In the genomic region with DNA sequence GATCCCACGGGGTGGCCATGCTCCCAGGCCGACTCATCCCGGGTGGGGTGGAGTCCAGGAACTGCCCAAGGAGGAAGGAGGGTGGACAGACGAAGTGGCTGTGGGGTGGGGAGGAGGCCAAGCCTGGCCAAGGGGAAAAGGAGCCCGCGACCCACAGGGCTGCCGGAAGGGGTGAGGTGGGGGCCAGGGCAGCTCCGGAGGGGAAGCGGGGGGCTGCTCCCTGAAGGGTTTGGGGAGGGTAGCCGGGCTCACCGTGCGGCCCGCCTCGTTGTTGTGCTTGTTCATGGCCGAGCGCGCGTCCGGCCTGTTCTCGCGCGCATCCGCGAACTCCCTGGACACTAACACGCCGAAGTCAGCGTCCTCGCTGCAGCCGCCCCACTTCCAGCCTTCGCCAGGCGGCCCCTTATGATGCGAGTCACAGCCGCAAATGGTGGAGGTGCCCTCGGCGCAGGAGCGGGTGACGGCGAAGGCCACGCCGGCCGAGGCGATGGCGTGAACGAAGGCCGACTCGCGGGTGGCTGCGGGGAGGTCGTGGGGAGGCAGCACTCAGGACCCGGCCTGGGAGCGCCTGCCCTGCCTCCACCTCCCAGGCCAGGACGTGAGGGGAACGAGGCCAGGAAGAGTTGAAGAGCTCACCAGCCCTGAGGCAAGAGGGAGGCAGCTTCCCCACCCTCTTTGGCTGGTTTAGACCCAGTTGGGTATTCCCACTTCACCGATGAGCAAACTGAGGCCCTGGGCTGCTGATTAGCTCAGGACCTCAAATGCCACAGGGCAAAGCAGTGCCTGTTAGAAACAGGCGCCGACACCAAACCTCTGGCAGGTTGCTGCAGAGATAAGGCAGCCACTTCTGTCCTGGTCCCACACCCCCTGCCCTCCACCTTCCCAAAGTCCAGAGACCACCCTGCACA, we compare ENCODE assay signal across 11 cellular contexts. TPM values are rescaled to one million over a fixed set of nuclear protein-coding genes. Genes with fewer than 3 reads are reported as not detected.
A peak's percentile ranks its signal among the peaks of the same experiment; 100 is the strongest.
DNase-seq lines count a peak whose midpoint lies in the region; ATAC-seq, FAIRE-seq and TF ChIP-seq lines count a peak whose summit lies in the region.
"Had no signal": no experiment of that assay in that cellular context is flagged by ENCODE, and none has a peak within 500 bp of the region (broad histone marks: within the 10 kb centered on the region; RNA-seq: fewer than 3 reads in every experiment).

No MANE protein-coding gene starts in this region.

- peaks cover 0 to 32% (median 24%) of the 10 kb centered on the region in 4 donors for H3K4me1 ChIP-seq in tibial artery
- H3K4me1 ChIP-seq in small intestine (ENCODE audit: control insufficient read depth in 2 of 2, insufficient read depth in 1 of 2, low read depth in 1 of 2, low read length in 1 of 2): peaks cover 0 to 3% of the 10 kb centered on the region in 2 donors

- H3K4me3 ChIP-seq in tibial artery (peak overlapping the region; percentile 18 to 35), small intestine (ENCODE audit: low read depth in 1 of 2, low read length in 2 of 2) (no peak overlapping the region)

- H3K9me3 ChIP-seq in tibial artery (no peaks in the 10 kb centered on the region), small intestine (ENCODE audit: control insufficient read depth, low read depth) (no peaks in the 10 kb centered on the region)

- H3K27me3 ChIP-seq in tibial artery: peaks cover 0 to 54% of the 10 kb centered on the region in 2 donors
- H3K27me3 ChIP-seq in small intestine (ENCODE audit: control insufficient read depth in 2 of 2, insufficient read depth in 2 of 2, low read length in 2 of 2): no peaks in the 10 kb centered on the region

- WGBS in small intestine, 3 donors: 47 to 79% (median 54%) methylated on average over 54 to 56 of the region's 56 CpGs

- peak overlapping the region; percentile 41 for H3K4me3 Mint-ChIP-seq in activated naive CD4-positive, alpha-beta T cell treated with anti-CD3 and anti-CD28 coated beads, Interleukin-2, amount 10 ng/mL, durations not matched to agents 7 days and 5 days
- peak overlapping the region; percentile 42 for H3K4me3 Mint-ChIP-seq in activated naive CD8-positive, alpha-beta T cell treated with anti-CD3 and anti-CD28 coated beads, Interleukin-2, amount 50 U/mL, for 24 hours

- H3K27ac Mint-ChIP-seq in activated naive CD4-positive, alpha-beta T cell treated with anti-CD3 and anti-CD28 coated beads, Interleukin-2, amount 10 ng/mL, durations not matched to agents 7 days and 5 days: no peak overlapping the region
- H3K27ac Mint-ChIP-seq in activated naive CD8-positive, alpha-beta T cell treated with anti-CD3 and anti-CD28 coated beads, Interleukin-2, amount 50 U/mL, for 24 hours: no peak overlapping the region

- intact Hi-C loops in tibial artery (cut with DNase I; ENCODE audit: low total_unique reads): no loop called here

- CTCF ChIA-PET in activated naive CD4-positive, alpha-beta T cell treated with anti-CD3 and anti-CD28 coated beads, Interleukin-2, amount 10 ng/mL, durations not matched to agents 7 days and 5 days (lab: Charles Lee): no interaction called here

- no peaks in the 10 kb centered on the region for H3K36me3 ChIP-seq in tibial artery
- no peaks in the 10 kb centered on the region for H3K36me3 ChIP-seq in small intestine (ENCODE audit: control insufficient read depth in 2 of 2, insufficient read depth in 2 of 2, low read length in 2 of 2)

- no peak for DNase-seq in activated naive CD4-positive, alpha-beta T cell treated with anti-CD3 and anti-CD28 coated beads, Interleukin-2, amount 10 ng/mL, durations not matched to agents 7 days and 5 days
- DNase-seq in activated naive CD4-positive, alpha-beta T cell (lab: John Stamatoyannopoulos, UW): no peak
- peak; percentile 22 for DNase-seq in activated naive CD8-positive, alpha-beta T cell treated with anti-CD3 and anti-CD28 coated beads, Interleukin-2, amount 50 U/mL, for 24 hours
- DNase-seq in mesenteric fat pad (ENCODE audit: low spot score) (peak; percentile 85), tibial artery (peak in 1 of 2 donors; percentile 60), small intestine (no peak), AML-193 (lab: John Stamatoyannopoulos, UW) (no peak)
- DNase-seq: NCI-H2171 had no signal

- no peak for FAIRE-seq in small intestine (lab: Jason Lieb, UNC)
- FAIRE-seq: keratinocyte had no signal

- peaks cover 20% of the 10 kb centered on the region for H3K4me1 Mint-ChIP-seq in activated naive CD4-positive, alpha-beta T cell treated with anti-CD3 and anti-CD28 coated beads, Interleukin-2, amount 10 ng/mL, durations not matched to agents 7 days and 5 days
- H3K4me1 Mint-ChIP-seq in activated naive CD8-positive, alpha-beta T cell treated with anti-CD3 and anti-CD28 coated beads, Interleukin-2, amount 50 U/mL, for 24 hours: peaks cover 20% of the 10 kb centered on the region

- H3K27me3 Mint-ChIP-seq in activated naive CD4-positive, alpha-beta T cell treated with anti-CD3 and anti-CD28 coated beads, Interleukin-2, amount 10 ng/mL, durations not matched to agents 7 days and 5 days: peaks cover 84% of the 10 kb centered on the region
- peaks cover 29% of the 10 kb centered on the region for H3K27me3 Mint-ChIP-seq in activated naive CD8-positive, alpha-beta T cell treated with anti-CD3 and anti-CD28 coated beads, Interleukin-2, amount 50 U/mL, for 24 hours

- no peaks in the 10 kb centered on the region for H3K9me3 Mint-ChIP-seq in activated naive CD4-positive, alpha-beta T cell treated with anti-CD3 and anti-CD28 coated beads, Interleukin-2, amount 10 ng/mL, durations not matched to agents 7 days and 5 days
- H3K9me3 Mint-ChIP-seq in activated naive CD8-positive, alpha-beta T cell treated with anti-CD3 and anti-CD28 coated beads, Interleukin-2, amount 50 U/mL, for 24 hours: no peaks in the 10 kb centered on the region

- ATAC-seq in activated naive CD8-positive, alpha-beta T cell treated with anti-CD3 and anti-CD28 coated beads, Interleukin-2, amount 50 U/mL, for 24 hours: no peak
- ATAC-seq in HG03520 (IDR thresholded peaks at IDR 0.05; ENCODE audit: unreplicated experiment): no peak

- no peak for TF ChIP-seq CTCF in tibial artery (IDR thresholded peaks at IDR 0.05)

- H3K36me3 Mint-ChIP-seq in activated naive CD4-positive, alpha-beta T cell treated with anti-CD3 and anti-CD28 coated beads, Interleukin-2, amount 10 ng/mL, durations not matched to agents 7 days and 5 days: no peaks in the 10 kb centered on the region
- no peaks in the 10 kb centered on the region for H3K36me3 Mint-ChIP-seq in activated naive CD8-positive, alpha-beta T cell treated with anti-CD3 and anti-CD28 coated beads, Interleukin-2, amount 50 U/mL, for 24 hours (ENCODE audit: low read depth)
- H3K36me3 Mint-ChIP-seq: CD14-positive monocyte had no signal

- H3K27ac ChIP-seq in tibial artery (no peak overlapping the region), small intestine (ENCODE audit: low read depth in 1 of 2, low read length in 1 of 2) (no peak overlapping the region)

RNA-seq across cellular contexts. Expression of gene WNT3, which starts 48.7 kb away (rescaled TPM):
- 1.9 TPM for total RNA-seq in mesenteric fat pad
- 1 to 10 TPM; 2.9 to 8.9 (median 5.4) TPM for polyA plus RNA-seq in small intestine
- polyA plus RNA-seq: CD14-positive monocyte had no signal

Comparison
In these comparisons a context has a peak if more than half of its experiments do, and no peak if none do; other contexts are left out.
1. DNase-seq: peak in activated naive CD8-positive, alpha-beta T cell treated with anti-CD3 and anti-CD28 coated beads, Interleukin-2, amount 50 U/mL, for 24 hours (single experiment) and mesenteric fat pad (single experiment); none in activated naive CD4-positive, alpha-beta T cell treated with anti-CD3 and anti-CD28 coated beads, Interleukin-2, amount 10 ng/mL, durations not matched to agents 7 days and 5 days (single experiment), activated naive CD4-positive, alpha-beta T cell (0 of 4), small intestine (single experiment) and AML-193 (0 of 2).
2. H3K4me3 ChIP-seq: peak in tibial artery (2 of 2); none in small intestine (0 of 2).